Comparison of ENCODE assay signal across 8 cellular contexts in the genomic region with DNA sequence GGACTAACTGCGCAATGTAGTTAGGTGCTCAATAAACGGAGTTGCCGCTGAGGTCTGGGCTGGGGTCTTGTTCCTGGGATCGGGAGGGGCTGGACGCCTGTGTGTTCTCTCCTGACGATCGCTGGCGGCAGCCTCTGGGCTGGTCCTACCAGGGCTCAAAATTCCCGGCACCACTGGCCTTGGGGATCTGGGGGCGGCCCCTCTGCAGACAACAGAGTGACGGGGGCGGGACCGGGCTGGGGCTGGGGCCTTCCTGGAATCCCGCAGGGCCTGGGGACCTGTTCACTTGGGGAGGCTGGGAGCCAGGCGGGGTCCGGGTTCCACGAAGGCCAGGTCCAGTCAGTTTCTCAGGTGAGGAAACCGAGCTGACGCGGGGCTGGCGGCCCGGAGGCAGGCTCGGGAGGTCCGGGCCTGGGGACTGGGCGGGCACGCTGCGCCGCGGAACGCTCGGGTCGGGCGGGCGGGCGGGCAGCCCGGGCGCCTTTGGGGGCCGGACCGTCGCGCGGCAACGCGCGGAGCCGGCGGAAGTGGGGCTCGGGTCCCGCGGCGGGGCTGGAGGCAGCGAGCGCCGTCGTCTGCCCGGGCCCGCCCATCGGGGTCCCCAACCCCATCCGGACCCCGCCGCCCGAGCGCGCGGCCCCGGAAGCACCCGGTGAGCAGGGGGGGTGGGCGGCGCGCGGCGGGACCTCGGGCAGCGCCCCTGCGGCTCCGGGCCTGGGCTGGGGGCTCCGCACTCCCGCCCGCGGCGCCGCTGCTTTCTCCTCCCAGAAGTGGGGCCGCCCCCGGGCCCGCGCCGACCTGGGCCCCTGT. TPM values are rescaled to one million over a fixed set of nuclear protein-coding genes. Genes with fewer than 3 reads are reported as not detected.
DNase-seq lines count a peak whose midpoint lies in the region; ATAC-seq and TF ChIP-seq lines count a peak whose summit lies in the region.

A gene (plus strand): TSS at position 524 of the 810 bp plus-strand sequence. CDS start 4,107 bp downstream, outside the sequence.

- peak within 1 kb of the TSS; percentile 95 for H3K27ac ChIP-seq in parathyroid adenoma

- no peaks in the 10 kb centered on the region for H3K27me3 ChIP-seq in adipocyte (replicated peaks; ENCODE audit: control insufficient read depth, insufficient read depth, low read length)
- H3K27me3 ChIP-seq in parathyroid adenoma (ENCODE audit: control insufficient read depth, insufficient read depth, low read length), result no peaks in the 10 kb centered on the region

- no peaks in the 10 kb centered on the region for H3K27me3 Mint-ChIP-seq in type B pancreatic cell

- intact Hi-C loops in Right ventricle myocardium superior (cut with DNase I), result no loop called here

- H3K79me2 ChIP-seq in parathyroid adenoma, result peaks cover 3% of the 10 kb centered on the region

- ATAC-seq in HG03342 (IDR thresholded peaks at IDR 0.05; ENCODE audit: unreplicated experiment) (peak; percentile 55), Right ventricle myocardium superior (ENCODE audit: poor library complexity) (peak; percentile 66)

- DNase-seq in DMS53 (lab: John Stamatoyannopoulos, UW), result peak; percentile 76
- DNase-seq in DMS53 treated with DMSO at 0.1 percent for 48 hours (lab: John Stamatoyannopoulos, UW; ENCODE audit: unreplicated experiment), result no peak
- peak; percentile 46 for DNase-seq in T follicular helper cell (ENCODE audit: low read depth)
- DNase-seq in adipocyte (ENCODE audit: low read depth), result peak; percentile 80
- peak; percentile 83 for DNase-seq in Right ventricle myocardium superior
- no peak for DNase-seq in type B pancreatic cell (ENCODE audit: extremely low spot score, unreplicated experiment)

- H3K4me2 ChIP-seq in parathyroid adenoma (ENCODE audit: low read length), result peak within 1 kb of the TSS; percentile 86

- peak within 1 kb of the TSS; percentile 87 for H3K4me3 ChIP-seq in adipocyte (ENCODE audit: low read length)
- peak within 1 kb of the TSS; percentile 81 for H3K4me3 ChIP-seq in parathyroid adenoma (ENCODE audit: low read depth, low read length)

- H3K9ac ChIP-seq in adipocyte (ENCODE audit: low read length), result peak within 1 kb of the TSS; percentile 86
- H3K9ac ChIP-seq in parathyroid adenoma, result no peak within 1 kb of the TSS

- H3K9me3 ChIP-seq in adipocyte (ENCODE audit: control insufficient read depth, low read length), result no peaks in the 10 kb centered on the region
- no peaks in the 10 kb centered on the region for H3K9me3 ChIP-seq in parathyroid adenoma (ENCODE audit: control insufficient read depth, low read length)

- H3K27ac Mint-ChIP-seq in type B pancreatic cell, result peak within 1 kb of the TSS; percentile 74

- H3K4me1 Mint-ChIP-seq in type B pancreatic cell (ENCODE audit: unreplicated experiment), result peaks cover 21% of the 10 kb centered on the region

- H3K36me3 Mint-ChIP-seq in type B pancreatic cell, result no peaks in the 10 kb centered on the region

- H3K4me1 ChIP-seq in adipocyte (ENCODE audit: control insufficient read depth, insufficient read depth, low read length), result peaks cover 15% of the 10 kb centered on the region
- H3K4me1 ChIP-seq in parathyroid adenoma, result peaks cover 42% of the 10 kb centered on the region

- no peak for TF ChIP-seq CTCF in parathyroid adenoma (IDR thresholded peaks at IDR 0.05)
- no peak for TF ChIP-seq CTCF in type B pancreatic cell (conservative IDR thresholded peaks at IDR 0.05)

- no peaks in the 10 kb centered on the region for H3K9me3 Mint-ChIP-seq in type B pancreatic cell

- H2AFZ ChIP-seq in parathyroid adenoma, result peak within 1 kb of the TSS; percentile 91

- peak within 1 kb of the TSS; percentile 89 for H3K4me3 Mint-ChIP-seq in type B pancreatic cell

- H3K36me3 ChIP-seq in adipocyte (ENCODE audit: control insufficient read depth, insufficient read depth, low read length, severe bottlenecking) (peaks cover 9% of the 10 kb centered on the region), parathyroid adenoma (ENCODE audit: control insufficient read depth, insufficient read depth, low read length) (no peaks in the 10 kb centered on the region)

RNA-seq across cellular contexts. Expression of the gene that starts here (rescaled TPM):
- total RNA-seq in Right ventricle myocardium superior (18.0 TPM), type B pancreatic cell (ENCODE audit: low replicate concordance) (58.2 and 83.5 TPM in 2 replicates)

Comparison
In these comparisons a context has a peak if more than half of its experiments do, and no peak if none do; other contexts are left out.
1. DNase-seq: peak in DMS53 (single experiment), T follicular helper cell (single experiment), adipocyte (single experiment) and Right ventricle myocardium superior (single experiment); none in DMS53 treated with DMSO at 0.1 percent for 48 hours (single experiment) and type B pancreatic cell (single experiment).